8 cellular contexts compared by ENCODE assay signal in the genomic region with DNA sequence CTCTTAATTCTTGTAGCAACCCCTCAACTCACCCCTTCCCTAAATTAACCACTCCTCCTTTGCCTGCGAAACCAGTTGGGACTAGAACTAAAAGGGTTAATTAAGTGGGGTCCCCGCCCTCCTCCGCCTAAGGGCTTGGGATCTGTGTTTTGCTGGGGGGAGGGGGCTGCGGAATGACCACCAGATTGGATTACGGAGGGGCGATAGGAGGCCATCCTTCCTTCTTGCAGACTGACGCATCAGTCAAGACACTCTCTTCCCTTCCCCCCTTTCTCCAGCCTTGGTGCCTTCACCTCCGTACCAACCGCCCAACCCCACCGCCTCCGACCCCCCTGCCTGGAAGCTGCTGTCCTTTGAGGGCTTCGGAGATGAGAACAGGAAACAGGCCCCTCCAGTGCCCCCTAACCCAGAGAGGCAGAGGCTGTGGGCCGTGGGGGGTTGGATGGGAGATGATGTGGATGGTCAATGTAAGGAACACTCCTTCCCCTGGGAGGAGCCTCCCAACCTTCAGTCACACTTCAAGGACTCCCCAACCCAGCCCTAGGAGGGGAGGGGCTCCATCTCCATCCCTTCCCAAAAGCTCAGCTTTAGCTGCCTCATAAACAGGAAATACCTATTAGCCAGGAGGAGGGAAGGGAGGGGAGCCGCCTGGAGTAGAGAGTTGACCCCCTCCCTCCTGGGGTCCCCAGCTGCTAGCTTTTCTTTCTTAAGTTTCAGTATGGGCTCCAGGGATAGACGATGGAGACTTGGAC. TPM values are rescaled to one million over a fixed set of nuclear protein-coding genes. Genes with fewer than 3 reads are reported as not detected.
A peak's percentile ranks its signal among the peaks of the same experiment; 100 is the strongest.
DNase-seq lines count a peak whose midpoint lies in the region; ATAC-seq and TF ChIP-seq lines count a peak whose summit lies in the region.

No MANE protein-coding gene starts in this region.

- peak overlapping the region; percentile 98 for H3K27ac Mint-ChIP-seq in CD8-positive, alpha-beta T cell
- H3K27ac Mint-ChIP-seq in activated naive CD8-positive, alpha-beta T cell treated with anti-CD3 and anti-CD28 coated beads for 36 hours: peak overlapping the region; percentile 91

- peaks cover 20% of the 10 kb centered on the region for H3K9me1 ChIP-seq in IMR-90 (ENCODE audit: insufficient read depth, low read length)

- no peaks in the 10 kb centered on the region for H3K27me3 Mint-ChIP-seq in CD8-positive, alpha-beta T cell (ENCODE audit: low read depth)
- H3K27me3 Mint-ChIP-seq in activated naive CD8-positive, alpha-beta T cell treated with anti-CD3 and anti-CD28 coated beads for 36 hours: no peaks in the 10 kb centered on the region

- H2BK5ac ChIP-seq in IMR-90 (ENCODE audit: low read depth, low read length, poor library complexity, severe bottlenecking): peak overlapping the region; percentile 87

- H3K23ac ChIP-seq in IMR-90 (ENCODE audit: low read depth, low read length): peak overlapping the region; percentile 99

- H3K27me3 ChIP-seq in CD8-positive, alpha-beta T cell (ENCODE audit: insufficient read depth, low read length): no peaks in the 10 kb centered on the region
- H3K27me3 ChIP-seq in IMR-90 (ENCODE audit: control insufficient read depth, insufficient read depth, low read length) (no peaks in the 10 kb centered on the region), osteoblast (ENCODE audit: insufficient read depth, low read length) (no peaks in the 10 kb centered on the region)

- H3K4ac ChIP-seq in IMR-90 (ENCODE audit: low read depth, low read length): peak overlapping the region; percentile 93

- H3K79me1 ChIP-seq in IMR-90 (ENCODE audit: low read depth in 1 of 2, low read length in 2 of 2): peaks cover 7 to 54% of the 10 kb centered on the region in 2 experiments; a peak in 2 of 4 replicates

- H3K79me2 ChIP-seq in osteoblast (ENCODE audit: insufficient read depth, low read length): peaks cover 33% of the 10 kb centered on the region

- peak overlapping the region; percentile 90 for H2AK5ac ChIP-seq in IMR-90 (ENCODE audit: low read depth, low read length)

- peak overlapping the region; percentile 90 for H3K4me3 Mint-ChIP-seq in CD8-positive, alpha-beta T cell
- peak overlapping the region; percentile 92 for H3K4me3 Mint-ChIP-seq in activated naive CD8-positive, alpha-beta T cell treated with anti-CD3 and anti-CD28 coated beads for 36 hours

- H3K56ac ChIP-seq in IMR-90 (ENCODE audit: extremely low read depth, insufficient read depth, low read length): peak overlapping the region; percentile 79

- intact Hi-C loops in CD8-positive, alpha-beta T cell (cut with DNase I, micrococcal nuclease): loop anchor here (1.0 kb wide), 3 partner anchors 11 to 124 kb away; a partner anchor contains a TSS
- intact Hi-C loops in IMR-90 (cut with micrococcal nuclease) (loop anchor here (2.0 kb wide), 1 partner anchor 32 kb away; a partner anchor contains a TSS), Right ventricle myocardium superior (cut with DNase I) (no loop called here)

- in situ Hi-C loops in IMR-90 (cut with MboI; ENCODE audit: low sequenced_read_pairs): no loop called here

- H3K36me3 Mint-ChIP-seq in CD8-positive, alpha-beta T cell: peaks cover 5% of the 10 kb centered on the region
- H3K36me3 Mint-ChIP-seq in activated naive CD8-positive, alpha-beta T cell treated with anti-CD3 and anti-CD28 coated beads for 36 hours: peaks cover 4% of the 10 kb centered on the region

- dilution Hi-C loops in IMR-90 (cut with HindIII; ENCODE audit: low sequenced_read_pairs, unreplicated experiment): no loop called here

- H4K20me1 ChIP-seq in IMR-90 (ENCODE audit: insufficient read depth, low read length) (peaks cover 16% of the 10 kb centered on the region), osteoblast (ENCODE audit: insufficient read depth, low read length) (peaks cover 2% of the 10 kb centered on the region)

- peak overlapping the region; percentile 89 for H3K18ac ChIP-seq in IMR-90 (ENCODE audit: low read depth, low read length)

- peak overlapping the region; percentile 98 for H3K27ac ChIP-seq in CD8-positive, alpha-beta T cell (ENCODE audit: low read depth, low read length)
- H3K27ac ChIP-seq in IMR-90 (ENCODE audit: insufficient read depth, low read length) (peak overlapping the region; percentile 91), osteoblast (ENCODE audit: low read depth, low read length) (peak overlapping the region; percentile 63)

- H3K4me1 ChIP-seq in CD8-positive, alpha-beta T cell (ENCODE audit: insufficient read depth, low read length): peaks cover 43% of the 10 kb centered on the region
- peaks cover 26% of the 10 kb centered on the region for H3K4me1 ChIP-seq in IMR-90 (ENCODE audit: control insufficient read depth, insufficient read depth, low read length)
- peaks cover 46% of the 10 kb centered on the region for H3K4me1 ChIP-seq in osteoblast (ENCODE audit: insufficient read depth, low read length)

- peak overlapping the region; percentile 78 for H3K4me2 ChIP-seq in IMR-90 (ENCODE audit: low read depth, low read length)
- peak overlapping the region; percentile 96 for H3K4me2 ChIP-seq in osteoblast (ENCODE audit: insufficient read depth, low read length)

- H4K5ac ChIP-seq in IMR-90 (ENCODE audit: low read depth, low read length): peak overlapping the region; percentile 90

- H2BK20ac ChIP-seq in IMR-90 (ENCODE audit: low read depth, low read length): peak overlapping the region; percentile 91

- H3K9me3 ChIP-seq in CD8-positive, alpha-beta T cell (ENCODE audit: low read length): no peaks in the 10 kb centered on the region
- no peaks in the 10 kb centered on the region for H3K9me3 ChIP-seq in IMR-90 (ENCODE audit: control insufficient read depth, insufficient read depth, low read length)
- H3K9me3 ChIP-seq in osteoblast (ENCODE audit: low read depth, low read length): no peaks in the 10 kb centered on the region

- H3K4me1 Mint-ChIP-seq in CD8-positive, alpha-beta T cell (ENCODE audit: low read depth): peaks cover 48% of the 10 kb centered on the region
- peaks cover 36% of the 10 kb centered on the region for H3K4me1 Mint-ChIP-seq in activated naive CD8-positive, alpha-beta T cell treated with anti-CD3 and anti-CD28 coated beads for 36 hours

- no peak for ATAC-seq in CD8-positive, alpha-beta T cell
- ATAC-seq in IMR-90 (ENCODE audit: low read depth): peak; percentile 62
- ATAC-seq in Right ventricle myocardium superior (ENCODE audit: poor library complexity): peak; percentile 9
- no peak for ATAC-seq in HG03439 (IDR thresholded peaks at IDR 0.05; ENCODE audit: unreplicated experiment)
- ATAC-seq in GM18498 (IDR thresholded peaks at IDR 0.05; ENCODE audit: unreplicated experiment): no peak
- no peak for ATAC-seq in GM21367 (IDR thresholded peaks at IDR 0.05; ENCODE audit: unreplicated experiment)

- POLR2A ChIA-PET in CD8-positive, alpha-beta T cell (lab: Charles Lee): interaction anchor here (0.9 to 1.2 kb wide), 4 partner anchors 7 to 54 kb away, joined by 3 to 7 read pairs (median 4); a partner anchor contains a TSS
- POLR2A ChIA-PET in IMR-90 (lab: Charles Lee; ENCODE audit: unreplicated experiment): interaction anchor here (0.6 kb wide), 1 partner anchor 449 kb away, joined by 4 read pairs; no protein-coding TSS in a partner anchor

- peak in 5 of 7 experiments; percentile 4 to 67 (median 36) for DNase-seq in CD8-positive, alpha-beta T cell
- DNase-seq in IMR-90 (peak; percentile 90), Right ventricle myocardium superior (peak; percentile 60), osteoblast (ENCODE audit: insufficient read length, low spot score, missing footprints) (peak; percentile 81)
- DNase-seq in activated naive CD8-positive, alpha-beta T cell treated with anti-CD3 and anti-CD28 coated beads for 36 hours: no peak

- no peak for TF ChIP-seq RAD21 in IMR-90 (IDR thresholded peaks at IDR 0.05; ENCODE audit: low read length)

- H2AFZ ChIP-seq in IMR-90 (replicated peaks; ENCODE audit: low read length, poor library complexity): peak overlapping the region; percentile 94
- H2AFZ ChIP-seq in osteoblast (ENCODE audit: low read length): peak overlapping the region; percentile 79

- H2BK120ac ChIP-seq in IMR-90 (ENCODE audit: low read depth, low read length): peak overlapping the region; percentile 94

- H3K9ac ChIP-seq in IMR-90 (ENCODE audit: low read depth, low read length): peak overlapping the region; percentile 98

- peak overlapping the region; percentile 53 to 91 for H4K8ac ChIP-seq in IMR-90 (ENCODE audit: low read depth in 2 of 2, low read length in 2 of 2)

- H3K9me3 Mint-ChIP-seq in CD8-positive, alpha-beta T cell: no peaks in the 10 kb centered on the region
- no peaks in the 10 kb centered on the region for H3K9me3 Mint-ChIP-seq in activated naive CD8-positive, alpha-beta T cell treated with anti-CD3 and anti-CD28 coated beads for 36 hours

- BruUV-seq in IMR-90 (replicated peaks; lab: Mats Ljungman, UMichigan): no TSS peak

- TF ChIP-seq CTCF in CD8-positive, alpha-beta T cell (IDR thresholded peaks at IDR 0.05): no peak
- TF ChIP-seq CTCF in IMR-90 (conservative IDR thresholded peaks at IDR 0.05; ENCODE audit: low read depth, low read length) (no peak), osteoblast (IDR thresholded peaks at IDR 0.05; ENCODE audit: extremely low read depth, low read depth, low read length) (no peak)

- H2BK15ac ChIP-seq in IMR-90 (ENCODE audit: low read depth, low read length): peak overlapping the region; percentile 88; the same call in 2 of the 3 replicates

- peak overlapping the region; percentile 100 for H2AK9ac ChIP-seq in IMR-90 (replicated peaks; ENCODE audit: low read depth, low read length, poor library complexity)

- H3K14ac ChIP-seq in IMR-90 (replicated peaks; ENCODE audit: low read depth, low read length): peak overlapping the region; percentile 99

- H3K4me3 ChIP-seq in CD8-positive, alpha-beta T cell (ENCODE audit: low read depth, low read length): peak overlapping the region; percentile 94
- H3K4me3 ChIP-seq in IMR-90 (ENCODE audit: insufficient read depth, low read depth, low read length): peak overlapping the region; percentile 89
- H3K4me3 ChIP-seq in osteoblast (ENCODE audit: insufficient read depth, low read length): peak overlapping the region; percentile 91

- CTCF ChIA-PET in CD8-positive, alpha-beta T cell (lab: Charles Lee): interaction anchor here (3.5 kb wide), 1 partner anchor 11 kb away, joined by 22 read pairs; a partner anchor contains a TSS
- CTCF ChIA-PET in IMR-90 (lab: Yijun Ruan, JAX): interaction anchor here (2.0 kb wide), 1 partner anchor 11 kb away, joined by 10 read pairs; a partner anchor contains a TSS

- WGBS in IMR-90 (ENCODE audit: extremely low coverage in 2 of 2, insufficient read length in 1 of 2), 2 experiments: no CpG with 5 or more reads among the region's 15 CpGs

- no peaks in the 10 kb centered on the region for H3K36me3 ChIP-seq in CD8-positive, alpha-beta T cell (ENCODE audit: insufficient read depth, low read length)
- no peaks in the 10 kb centered on the region for H3K36me3 ChIP-seq in IMR-90 (ENCODE audit: control insufficient read depth, insufficient read depth, low read length)
- no peaks in the 10 kb centered on the region for H3K36me3 ChIP-seq in osteoblast (ENCODE audit: insufficient read depth, low read length)

- peak overlapping the region; percentile 94 for H4K91ac ChIP-seq in IMR-90 (ENCODE audit: insufficient read depth, low read depth, low read length)

- TF ChIP-seq POLR2A in IMR-90 (IDR thresholded peaks at IDR 0.05; ENCODE audit: low read depth, low read length): no peak

RNA-seq across cellular contexts. Expression of a gene that starts 1.0 kb away (rescaled TPM):
- total RNA-seq in CD8-positive, alpha-beta T cell: 100 to 1,000 TPM; 113 to 124 TPM
- total RNA-seq in IMR-90 (2012; rRNA removed) (45.3 and 47.9 TPM in 2 replicates), Right ventricle myocardium superior (56.2 TPM), osteoblast (62.2 and 63.6 TPM in 2 replicates)
- polyA plus RNA-seq in IMR-90 (2012; rRNA removed): 92.4 and 100 TPM in 2 replicates
- 40.2 and 67.9 TPM in 2 replicates for polyA plus RNA-seq in IMR-90 (2012; cell fraction: cytosol; rRNA removed)
- polyA plus RNA-seq in IMR-90 (2012; cell fraction: nucleus; rRNA removed; ENCODE audit: low replicate concordance): 464 and 468 TPM in 2 replicates
- 10 to 100 TPM; 68.0 to 71.5 TPM for total RNA-seq in activated naive CD8-positive, alpha-beta T cell treated with anti-CD3 and anti-CD28 coated beads for 36 hours

RNA-seq across cellular contexts. Expression of a gene that starts 11.7 kb away (rescaled TPM):
- total RNA-seq in CD8-positive, alpha-beta T cell: 10 to 100 TPM; 35.2 to 38.5 TPM
- total RNA-seq in IMR-90 (2012; rRNA removed) (11.4 and 11.8 TPM in 2 replicates), Right ventricle myocardium superior (10.5 TPM), osteoblast (14.1 and 17.7 TPM in 2 replicates)
- 38.7 and 40.7 TPM in 2 replicates for polyA plus RNA-seq in IMR-90 (2012; rRNA removed)
- polyA plus RNA-seq in IMR-90 (2012; cell fraction: cytosol; rRNA removed): 20.9 and 23.5 TPM in 2 replicates
- polyA plus RNA-seq in IMR-90 (2012; cell fraction: nucleus; rRNA removed; ENCODE audit: low replicate concordance): 117 and 123 TPM in 2 replicates
- 100 to 1,000 TPM; 104 to 111 TPM for total RNA-seq in activated naive CD8-positive, alpha-beta T cell treated with anti-CD3 and anti-CD28 coated beads for 36 hours

RNA-seq across cellular contexts. Expression of a gene that starts 31.0 kb away (rescaled TPM):
- 10 to 100 TPM; 39.5 to 42.0 TPM for total RNA-seq in CD8-positive, alpha-beta T cell
- total RNA-seq in IMR-90 (2012; rRNA removed) (43.2 and 60.5 TPM in 2 replicates), Right ventricle myocardium superior (22.8 TPM), osteoblast (13.3 and 18.1 TPM in 2 replicates)
- polyA plus RNA-seq in IMR-90 (2012; rRNA removed): 53.5 and 55.3 TPM in 2 replicates
- polyA plus RNA-seq in IMR-90 (2012; cell fraction: cytosol; rRNA removed): 17.2 and 29.5 TPM in 2 replicates
- polyA plus RNA-seq in IMR-90 (2012; cell fraction: nucleus; rRNA removed; ENCODE audit: low replicate concordance): 25.5 and 102 TPM in 2 replicates
- 100 to 1,000 TPM; 337 to 346 TPM for total RNA-seq in activated naive CD8-positive, alpha-beta T cell treated with anti-CD3 and anti-CD28 coated beads for 36 hours

RNA-seq across cellular contexts. Expression of a gene that starts 56.0 kb away (rescaled TPM):
- total RNA-seq in CD8-positive, alpha-beta T cell: 10 to 100 TPM; 17.5 to 18.1 TPM
- total RNA-seq in IMR-90 (2012; rRNA removed): 21.9 and 23.1 TPM in 2 replicates
- polyA plus RNA-seq in IMR-90 (2012; rRNA removed): 10.5 and 11.3 TPM in 2 replicates
- polyA plus RNA-seq in IMR-90 (2012; cell fraction: cytosol; rRNA removed): 8.6 and 13.8 TPM in 2 replicates
- 2.5 and 6.5 TPM in 2 replicates for polyA plus RNA-seq in IMR-90 (2012; cell fraction: nucleus; rRNA removed; ENCODE audit: low replicate concordance)
- total RNA-seq in activated naive CD8-positive, alpha-beta T cell treated with anti-CD3 and anti-CD28 coated beads for 36 hours: 10 to 100 TPM; 21.2 to 21.3 TPM
- 9.5 TPM for total RNA-seq in Right ventricle myocardium superior
- 26.8 and 31.5 TPM in 2 replicates for total RNA-seq in osteoblast

Comparison
In these comparisons a context has a peak if more than half of its experiments do, and no peak if none do; other contexts are left out.
1. ATAC-seq: peak in IMR-90 (single experiment) and Right ventricle myocardium superior (single experiment); none in CD8-positive, alpha-beta T cell (single experiment), HG03439 (single experiment), GM18498 (single experiment) and GM21367 (single experiment).
2. Peak in every context shown above with its lines, with median percentiles within 50 percentile points of each other: H3K27ac ChIP-seq and H3K4me3 ChIP-seq.